In genomic region chr4:126174627-126175026, GRCh38 we compare ENCODE assay signal across 11 cellular contexts.
"Had no signal": no experiment of that assay in that cellular context is flagged by ENCODE, and none has a peak within 500 bp of the region (broad histone marks: within the 10 kb centered on the region; RNA-seq: fewer than 3 reads in every experiment).

No MANE protein-coding gene starts in this region.

- H3K9ac ChIP-seq: GM23248 had no signal

- H3K9me3 ChIP-seq: HAP-1 had no signal

- H3K36me3 ChIP-seq: HAP-1 had no signal

- H2AFZ ChIP-seq: GM23248 had no signal

- FAIRE-seq: H1, H54 had no signal

- ATAC-seq: GM23338, HCT116 had no signal

- DNase-seq: GM23248, GOT3, H7, H9, HCEC 1CT, HFFc6 had no signal

- H3K4me2 ChIP-seq: GM23338 had no signal

- H3K4me1 ChIP-seq: HAP-1 had no signal

- H3K27ac ChIP-seq: GM23248 had no signal

- H3K4me3 ChIP-seq: GM23248, GM23338, HAP-1 had no signal
